ENCODE assay signal across 13 cellular contexts in genomic region chr3:194098036-194098871, GRCh38. TPM values are rescaled to one million over a fixed set of nuclear protein-coding genes. Genes with fewer than 3 reads are reported as not detected.
A peak's percentile ranks its signal among the peaks of the same experiment; 100 is the strongest.
DNase-seq lines count a peak whose midpoint lies in the region; ATAC-seq and TF ChIP-seq lines count a peak whose summit lies in the region.
"Had no signal": no experiment of that assay in that cellular context is flagged by ENCODE, and none has a peak within 500 bp of the region (broad histone marks: within the 10 kb centered on the region; RNA-seq: fewer than 3 reads in every experiment).

No MANE protein-coding gene starts in this region.

- peak in 1 of 2 donors; percentile 19 for ATAC-seq in stimulated activated naive B cell treated with anti-CD40 and anti-IgM and Interleukin-4, amounts not matched to agents 10 μg/mL and 1 μg/mL and 100 μg/mL, for 72 hours (replicated peaks)

- peak overlapping the region; percentile 36 for H3K4me3 Mint-ChIP-seq in activated CD4-positive, alpha-beta T cell treated with anti-CD3 and anti-CD28 coated beads, Interleukin-2, amount 10 ng/mL, durations not matched to agents 24 days and 14 days
- H3K4me3 Mint-ChIP-seq in stimulated activated naive B cell treated with anti-CD40 and anti-IgM and Interleukin-4, amounts not matched to agents 10 μg/mL and 1 μg/mL and 100 μg/mL, for 72 hours, result peak overlapping the region in 1 of 2 donors; percentile 61

- no peak overlapping the region for H3K27ac Mint-ChIP-seq in activated CD4-positive, alpha-beta T cell treated with anti-CD3 and anti-CD28 coated beads, Interleukin-2, amount 10 ng/mL, durations not matched to agents 24 days and 14 days
- peak overlapping the region; percentile 66 for H3K27ac Mint-ChIP-seq in stimulated activated naive B cell treated with anti-CD40 and anti-IgM and Interleukin-4, amounts not matched to agents 10 μg/mL and 1 μg/mL and 100 μg/mL, for 72 hours

- peak overlapping the region; percentile 20 for H3K9ac ChIP-seq in SK-N-MC (ENCODE audit: insufficient read length)

- no peak overlapping the region for H3K4me3 ChIP-seq in SK-N-MC
- no peak overlapping the region for H3K4me3 ChIP-seq in left ventricle myocardium inferior

- intact Hi-C loops in activated CD4-positive, alpha-beta T cell treated with anti-CD3 and anti-CD28 coated beads, Interleukin-2, amount 10 ng/mL, durations not matched to agents 24 days and 14 days (cut with micrococcal nuclease), result no loop called here
- intact Hi-C loops in left ventricle myocardium inferior (cut with micrococcal nuclease), result no loop called here

- peaks cover 55% of the 10 kb centered on the region for H3K27me3 ChIP-seq in left ventricle myocardium inferior (ENCODE audit: low read depth)

- DNase-seq in activated CD4-positive, alpha-beta T cell treated with anti-CD3 and anti-CD28 coated beads, Interleukin-2, amount 10 ng/mL, durations not matched to agents 24 days and 14 days, result no peak
- no peak for DNase-seq in activated CD4-positive, alpha-beta T cell treated with anti-CD3 and anti-CD28 coated beads, Interleukin-2, amount 50 U/mL, for 1 hour
- DNase-seq in SK-N-MC (ENCODE audit: low read depth, low spot score), result no peak
- DNase-seq in left ventricle myocardium inferior, result no peak
- no peak for DNase-seq in stimulated activated naive B cell treated with anti-CD40 and anti-IgM and Interleukin-4, amounts not matched to agents 10 μg/mL and 1 μg/mL and 100 μg/mL, for 72 hours
- DNase-seq in HK-2 (ENCODE audit: unreplicated experiment), result no peak
- no peak for DNase-seq in NCI-H1694 (lab: John Stamatoyannopoulos, UW)
- DNase-seq in SKM-1 (lab: John Stamatoyannopoulos, UW; ENCODE audit: unreplicated experiment), result no peak
- DNase-seq: activated effector memory CD4-positive, alpha-beta T cell treated with Interleukin-2 at 50 U/mL for 16 hours; cortex of kidney; EL; NCI-H2029 treated with DMSO at 0.1 percent for 48 hours; small intestine had no signal

- H3K4me1 Mint-ChIP-seq in activated CD4-positive, alpha-beta T cell treated with anti-CD3 and anti-CD28 coated beads, Interleukin-2, amount 10 ng/mL, durations not matched to agents 24 days and 14 days, result peaks cover 36% of the 10 kb centered on the region
- peaks cover 73 to 84% of the 10 kb centered on the region in 2 donors for H3K4me1 Mint-ChIP-seq in stimulated activated naive B cell treated with anti-CD40 and anti-IgM and Interleukin-4, amounts not matched to agents 10 μg/mL and 1 μg/mL and 100 μg/mL, for 72 hours

- H3K4me1 ChIP-seq in left ventricle myocardium inferior, result peaks cover 35% of the 10 kb centered on the region

- no peaks in the 10 kb centered on the region for H3K36me3 ChIP-seq in SK-N-MC (ENCODE audit: insufficient read depth, low read length)
- no peaks in the 10 kb centered on the region for H3K36me3 ChIP-seq in left ventricle myocardium inferior

- peaks cover 13% of the 10 kb centered on the region for H3K27me3 Mint-ChIP-seq in activated CD4-positive, alpha-beta T cell treated with anti-CD3 and anti-CD28 coated beads, Interleukin-2, amount 10 ng/mL, durations not matched to agents 24 days and 14 days
- no peaks in the 10 kb centered on the region for H3K27me3 Mint-ChIP-seq in stimulated activated naive B cell treated with anti-CD40 and anti-IgM and Interleukin-4, amounts not matched to agents 10 μg/mL and 1 μg/mL and 100 μg/mL, for 72 hours

- H3K9me3 Mint-ChIP-seq in activated CD4-positive, alpha-beta T cell treated with anti-CD3 and anti-CD28 coated beads, Interleukin-2, amount 10 ng/mL, durations not matched to agents 24 days and 14 days, result peaks cover 4% of the 10 kb centered on the region
- no peaks in the 10 kb centered on the region for H3K9me3 Mint-ChIP-seq in stimulated activated naive B cell treated with anti-CD40 and anti-IgM and Interleukin-4, amounts not matched to agents 10 μg/mL and 1 μg/mL and 100 μg/mL, for 72 hours

- H3K27ac ChIP-seq in SK-N-MC (no peak overlapping the region), left ventricle myocardium inferior (replicated peaks) (peak overlapping the region; percentile 0)

- no peaks in the 10 kb centered on the region for H3K9me3 ChIP-seq in SK-N-MC (ENCODE audit: low read depth, low read length)
- H3K9me3 ChIP-seq in left ventricle myocardium inferior (replicated peaks), result no peaks in the 10 kb centered on the region

- H3K36me3 Mint-ChIP-seq in activated CD4-positive, alpha-beta T cell treated with anti-CD3 and anti-CD28 coated beads, Interleukin-2, amount 10 ng/mL, durations not matched to agents 24 days and 14 days (ENCODE audit: low read depth), result no peaks in the 10 kb centered on the region
- H3K36me3 Mint-ChIP-seq in stimulated activated naive B cell treated with anti-CD40 and anti-IgM and Interleukin-4, amounts not matched to agents 10 μg/mL and 1 μg/mL and 100 μg/mL, for 72 hours, result no peaks in the 10 kb centered on the region

- TF ChIP-seq CTCF in left ventricle myocardium inferior (IDR thresholded peaks at IDR 0.05; ENCODE audit: borderline replicate concordance), result no peak

RNA-seq across cellular contexts. Expression of gene HES1, which starts 37.7 kb away (rescaled TPM):
- total RNA-seq in activated CD4-positive, alpha-beta T cell treated with anti-CD3 and anti-CD28 coated beads, Interleukin-2, amount 10 ng/mL, durations not matched to agents 24 days and 14 days, result 0.64 and 1.2 TPM in 2 replicates
- total RNA-seq in left ventricle myocardium inferior, result 13.4 TPM
